7 cellular contexts compared by ENCODE assay signal in the genomic region with DNA sequence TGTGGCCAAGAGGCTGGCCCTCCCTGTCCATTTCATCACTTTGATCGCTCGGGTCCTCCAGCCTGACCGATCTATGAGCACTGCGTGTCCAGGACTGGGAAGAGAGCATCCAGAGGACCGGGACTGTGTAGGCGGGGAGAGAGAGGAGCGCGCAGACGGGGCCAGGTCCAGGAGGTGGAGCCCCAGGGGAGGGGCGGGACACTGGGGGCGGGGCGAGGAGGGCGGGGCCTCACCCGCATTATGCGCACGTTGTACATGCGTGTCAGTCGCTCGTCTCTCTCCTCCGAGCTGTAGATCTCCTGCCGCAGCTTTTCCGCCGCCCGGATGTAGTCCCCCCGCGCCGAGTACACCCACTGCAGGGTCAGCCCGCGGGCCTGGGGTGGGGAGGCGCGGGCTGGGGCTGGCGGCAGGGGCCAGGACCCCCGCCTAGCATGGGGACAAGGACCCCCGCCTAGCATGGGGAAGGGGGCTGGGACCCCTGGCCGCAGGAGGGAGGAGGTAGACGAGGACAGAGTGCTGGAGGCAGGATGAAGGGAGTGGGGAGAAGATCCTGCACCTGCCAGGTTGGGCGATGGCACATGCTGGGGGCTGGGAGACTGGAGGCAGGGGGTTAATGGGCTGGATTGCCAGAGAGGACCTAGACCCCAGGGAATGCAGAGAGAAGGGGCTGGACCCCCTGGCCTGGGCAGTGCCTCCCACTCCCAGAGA. TPM values are rescaled to one million over a fixed set of nuclear protein-coding genes. Genes with fewer than 3 reads are reported as not detected.
DNase-seq lines count a peak whose midpoint lies in the region; ATAC-seq and TF ChIP-seq lines count a peak whose summit lies in the region.

No MANE protein-coding gene starts in this region.

- H4K91ac ChIP-seq in mesenchymal stem cell (ENCODE audit: low read length) = peak overlapping the region; percentile 78

- H2AFZ ChIP-seq in mesenchymal stem cell (ENCODE audit: low read depth, low read length) = peak overlapping the region; percentile 67

- no peaks in the 10 kb centered on the region for H3K79me1 ChIP-seq in mesenchymal stem cell (replicated peaks; ENCODE audit: low read length, poor library complexity, severe bottlenecking)

- H3K14ac ChIP-seq in mesenchymal stem cell (ENCODE audit: low read length in 2 of 2) = peak overlapping the region in 1 of 2 experiments; percentile 29

- no peaks in the 10 kb centered on the region for H3K9me3 ChIP-seq in mesenchymal stem cell (ENCODE audit: control insufficient read depth, low read length)

- H3K9me3 Mint-ChIP-seq in activated CD8-positive, alpha-beta T cell treated with anti-CD3 and anti-CD28 coated beads for 36 hours = no peaks in the 10 kb centered on the region

- intact Hi-C loops in activated CD8-positive, alpha-beta T cell treated with anti-CD3 and anti-CD28 coated beads for 36 hours (cut with micrococcal nuclease) = no loop called here

- POLR2A ChIA-PET in activated CD8-positive, alpha-beta T cell treated with anti-CD3 and anti-CD28 coated beads for 36 hours (lab: Charles Lee) = interaction anchor here (0.6 to 2.9 kb wide), 7 partner anchors 9 to 54 kb away, joined by 3 to 13 read pairs (median 3); a partner anchor contains a TSS

- peak overlapping the region; percentile 76 for H4K8ac ChIP-seq in mesenchymal stem cell (ENCODE audit: low read length)

- H2BK15ac ChIP-seq in mesenchymal stem cell (ENCODE audit: low read depth, poor library complexity, severe bottlenecking) = peak overlapping the region; percentile 49

- H3K9ac ChIP-seq in mesenchymal stem cell (ENCODE audit: low read length) = no peak overlapping the region

- H3K23ac ChIP-seq in mesenchymal stem cell (ENCODE audit: low read length in 2 of 2) = no peak overlapping the region

- 5% methylated on average over 37 of the region's 37 CpGs for WGBS in mesenchymal stem cell

- peaks cover 11% of the 10 kb centered on the region for H3K4me1 ChIP-seq in mesenchymal stem cell (ENCODE audit: control insufficient read depth, insufficient read depth, low read depth, low read length)

- peak overlapping the region; percentile 58 for H2BK120ac ChIP-seq in mesenchymal stem cell (ENCODE audit: low read depth, low read length)

- H3K4me2 ChIP-seq in mesenchymal stem cell (ENCODE audit: low read length, poor library complexity, severe bottlenecking) = peak overlapping the region; percentile 69

- H3K4me3 Mint-ChIP-seq in activated CD8-positive, alpha-beta T cell treated with anti-CD3 and anti-CD28 coated beads for 36 hours = peak overlapping the region; percentile 72

- H3K4me3 ChIP-seq in mesenchymal stem cell (ENCODE audit: insufficient read depth in 1 of 2, low read depth in 1 of 2, low read length in 2 of 2) = peak overlapping the region; percentile 40 to 44

- TF ChIP-seq CTCF in activated CD8-positive, alpha-beta T cell treated with anti-CD3 and anti-CD28 coated beads for 36 hours (IDR thresholded peaks at IDR 0.05) = no peak

- peak overlapping the region; percentile 48 to 87 for H2BK12ac ChIP-seq in mesenchymal stem cell (ENCODE audit: low read length in 2 of 2)

- H3K27ac ChIP-seq in mesenchymal stem cell (ENCODE audit: low read length, poor library complexity, severe bottlenecking) = no peak overlapping the region

- ATAC-seq in GM18868 (IDR thresholded peaks at IDR 0.05; ENCODE audit: unreplicated experiment) = peak; percentile 82
- peak; percentile 88 for ATAC-seq in HG03135 (IDR thresholded peaks at IDR 0.05; ENCODE audit: unreplicated experiment)
- ATAC-seq in activated CD8-positive, alpha-beta T cell treated with anti-CD3 and anti-CD28 coated beads for 36 hours = peak; percentile 97

- peaks cover 5 to 9% of the 10 kb centered on the region in 2 experiments for H3K27me3 ChIP-seq in mesenchymal stem cell (ENCODE audit: control insufficient read depth in 1 of 2, insufficient read depth in 1 of 2, low read length in 2 of 2)

- H3K27ac Mint-ChIP-seq in activated CD8-positive, alpha-beta T cell treated with anti-CD3 and anti-CD28 coated beads for 36 hours = peak overlapping the region; percentile 81

- no peaks in the 10 kb centered on the region for H3K36me3 Mint-ChIP-seq in activated CD8-positive, alpha-beta T cell treated with anti-CD3 and anti-CD28 coated beads for 36 hours (ENCODE audit: low read depth)

- H2AK5ac ChIP-seq in mesenchymal stem cell (ENCODE audit: low read length, severe bottlenecking) = no peak overlapping the region

- H3K27me3 Mint-ChIP-seq in activated CD8-positive, alpha-beta T cell treated with anti-CD3 and anti-CD28 coated beads for 36 hours = no peaks in the 10 kb centered on the region

- peak overlapping the region; percentile 81 to 93 for H3K18ac ChIP-seq in mesenchymal stem cell (ENCODE audit: low read depth in 1 of 2, low read length in 2 of 2)

- H2BK5ac ChIP-seq in mesenchymal stem cell (ENCODE audit: low read depth, low read length, poor library complexity, severe bottlenecking) = no peak overlapping the region

- CTCF ChIA-PET in activated CD8-positive, alpha-beta T cell treated with anti-CD3 and anti-CD28 coated beads for 36 hours (lab: Charles Lee) = interaction anchor here (1.2 to 4.8 kb wide), 8 partner anchors 8 to 79 kb away, joined by 3 to 16 read pairs (median 6); a partner anchor contains a TSS

- peak overlapping the region in 1 of 2 experiments; percentile 89 for H3K4ac ChIP-seq in mesenchymal stem cell (ENCODE audit: low read depth in 1 of 2, low read length in 2 of 2)

- H3K36me3 ChIP-seq in mesenchymal stem cell (ENCODE audit: control insufficient read depth in 1 of 2, insufficient read depth in 2 of 2, low read depth in 1 of 2, low read length in 2 of 2) = peaks cover 0 to 6% of the 10 kb centered on the region in 2 experiments

- peaks cover 23% of the 10 kb centered on the region for H3K4me1 Mint-ChIP-seq in activated CD8-positive, alpha-beta T cell treated with anti-CD3 and anti-CD28 coated beads for 36 hours (ENCODE audit: low read depth)

- DNase-seq in NCI-H748 treated with DMSO at 0.1 percent for 48 hours (lab: John Stamatoyannopoulos, UW) = peak; percentile 73
- peak; percentile 93 for DNase-seq in activated CD8-positive, alpha-beta T cell treated with anti-CD3 and anti-CD28 coated beads for 36 hours
- DNase-seq in ecto neural progenitor cell (ENCODE audit: low spot score) = peak; percentile 90
- peak; percentile 91 for DNase-seq in mesenchymal stem cell
- peak; percentile 71 for DNase-seq in stimulated activated CD8-positive, alpha-beta memory T cell treated with anti-CD3 and anti-CD28 coated beads, Interleukin-15, amount 100 ng/mL, for 24 hours (ENCODE audit: low read depth)

RNA-seq across cellular contexts. Expression of a gene that starts 14.3 kb away (rescaled TPM):
- 10 to 100 TPM in 1 of 2 experiments, 1 to 10 TPM in 1; 9.6 to 10.5 TPM for total RNA-seq in activated CD8-positive, alpha-beta T cell treated with anti-CD3 and anti-CD28 coated beads for 36 hours
- polyA plus RNA-seq in mesenchymal stem cell (2013, experiment 1 of 2) = 25.6 TPM
- polyA plus RNA-seq in mesenchymal stem cell (2013, experiment 2 of 2) = 23.4 TPM

RNA-seq across cellular contexts. Expression of a gene that starts 14.7 kb away (rescaled TPM):
- 10 to 100 TPM; 11.3 to 11.9 TPM for total RNA-seq in activated CD8-positive, alpha-beta T cell treated with anti-CD3 and anti-CD28 coated beads for 36 hours
- polyA plus RNA-seq in mesenchymal stem cell (2013, experiment 1 of 2) = 0.41 TPM
- polyA plus RNA-seq in mesenchymal stem cell (2013, experiment 2 of 2) = 0.45 TPM

RNA-seq across cellular contexts. Expression of a gene that starts 24.5 kb away (rescaled TPM):
- 1 to 10 TPM; 3.9 to 4.6 TPM for total RNA-seq in activated CD8-positive, alpha-beta T cell treated with anti-CD3 and anti-CD28 coated beads for 36 hours
- 255 TPM for polyA plus RNA-seq in mesenchymal stem cell (2013, experiment 1 of 2)
- polyA plus RNA-seq in mesenchymal stem cell (2013, experiment 2 of 2) = 254 TPM

RNA-seq across cellular contexts. Expression of a gene that starts 29.6 kb away (rescaled TPM):
- not detected for total RNA-seq in activated CD8-positive, alpha-beta T cell treated with anti-CD3 and anti-CD28 coated beads for 36 hours
- not detected for polyA plus RNA-seq in mesenchymal stem cell (2013, experiment 1 of 2)
- 0.03 TPM for polyA plus RNA-seq in mesenchymal stem cell (2013, experiment 2 of 2)

RNA-seq across cellular contexts. Expression of a gene that starts 40.6 kb away (rescaled TPM):
- total RNA-seq in activated CD8-positive, alpha-beta T cell treated with anti-CD3 and anti-CD28 coated beads for 36 hours = 1 to 10 TPM; 1.4 to 1.5 TPM
- polyA plus RNA-seq in mesenchymal stem cell (2013, experiment 1 of 2) = 0.37 TPM
- 0.33 TPM for polyA plus RNA-seq in mesenchymal stem cell (2013, experiment 2 of 2)
